In the genomic region with DNA sequence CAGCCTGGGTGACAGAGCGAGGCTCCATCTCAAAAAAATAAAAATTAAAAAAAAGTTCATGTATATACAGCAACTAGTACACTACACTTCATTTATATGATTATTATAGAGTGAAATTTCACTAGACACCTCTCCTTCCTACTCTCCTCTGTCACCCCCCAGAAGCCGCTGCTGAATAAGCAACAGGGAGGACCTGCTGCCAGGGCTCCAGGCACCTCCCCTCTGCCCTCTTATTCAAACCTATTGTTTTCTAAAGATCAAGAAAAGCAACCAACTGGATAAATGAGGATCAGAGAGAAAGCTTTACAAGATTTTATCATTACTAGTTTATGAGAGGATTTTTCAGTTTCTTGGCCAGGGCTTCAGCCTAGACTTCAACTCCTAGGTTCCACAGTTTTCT, we compare ENCODE assay signal across 26 cellular contexts.
"Had no signal": no experiment of that assay in that cellular context is flagged by ENCODE, and none has a peak within 500 bp of the region (broad histone marks: within the 10 kb centered on the region; RNA-seq: fewer than 3 reads in every experiment).

No MANE protein-coding gene starts in this region.

- H3K4me3 ChIP-seq: adrenal gland, SK-N-MC had no signal

- H3K9me3 ChIP-seq: adrenal gland had no signal

- H3K4me3 Mint-ChIP-seq: activated CD4-positive, alpha-beta memory T cell treated with anti-CD3 and anti-CD28 coated beads, Interleukin-2, amount 10 ng/mL, durations not matched to agents 7 days and 5 days; activated CD4-positive, alpha-beta T cell treated with anti-CD3 and anti-CD28 coated beads for 36 hours; activated naive CD4-positive, alpha-beta T cell treated with anti-CD3 and anti-CD28 coated beads, Interleukin-2, amount 10 ng/mL, durations not matched to agents 7 days and 5 days; activated naive CD8-positive, alpha-beta T cell treated with anti-CD3 and anti-CD28 coated beads, Interleukin-2, amount 10 ng/mL, durations not matched to agents 7 days and 5 days; activated T-cell treated with anti-CD3 and anti-CD28 coated beads, Interleukin-2, amount 50 U/mL, for 72 hours; IgD-negative memory B cell; T-cell had no signal

- H3K27ac ChIP-seq: adrenal gland, SK-N-MC had no signal

- H3K9me3 Mint-ChIP-seq: activated CD4-positive, alpha-beta memory T cell treated with anti-CD3 and anti-CD28 coated beads, Interleukin-2, amount 10 ng/mL, durations not matched to agents 7 days and 5 days; activated naive CD4-positive, alpha-beta T cell treated with anti-CD3 and anti-CD28 coated beads, Interleukin-2, amount 10 ng/mL, durations not matched to agents 7 days and 5 days; activated naive CD8-positive, alpha-beta T cell treated with anti-CD3 and anti-CD28 coated beads, Interleukin-2, amount 10 ng/mL, durations not matched to agents 7 days and 5 days; activated T-cell treated with anti-CD3 and anti-CD28 coated beads, Interleukin-2, amount 50 U/mL, for 72 hours; activated T-helper 2 cell treated with anti-CD3 and anti-CD28 coated beads, Interferon-gamma antibody, Interleukin-2, Interleukin-4, amounts not matched to agents 10 μg/mL and 5 μg/mL and 100 μg/mL, durations not matched to agents 14 hours and 24 hours and 36 hours; IgD-negative memory B cell; T-cell had no signal

- DNase-seq: activated CD4-positive, alpha-beta memory T cell treated with anti-CD3 and anti-CD28 coated beads, Interleukin-2, amount 10 ng/mL, durations not matched to agents 7 days and 5 days; activated CD4-positive, alpha-beta T cell treated with anti-CD3 and anti-CD28 coated beads for 36 hours; activated CD4-positive, alpha-beta T cell treated with anti-CD3 and anti-CD28 coated beads, Interleukin-2, amount 50 U/mL, for 1 hour; activated gamma-delta T cell treated with Interleukin-2 at 50 U/mL for 16 hours; activated naive CD4-positive, alpha-beta T cell treated with anti-CD3 and anti-CD28 coated beads, Interleukin-2, amount 10 ng/mL, durations not matched to agents 7 days and 5 days; activated naive CD8-positive, alpha-beta T cell treated with anti-CD3 and anti-CD28 coated beads, Interleukin-2, amount 10 ng/mL, durations not matched to agents 7 days and 5 days; activated T-cell treated with anti-CD3 and anti-CD28 coated beads for 4 hours; activated T-cell treated with anti-CD3 and anti-CD28 coated beads, Interleukin-2, amount 50 U/mL, for 72 hours; anterior cingulate cortex; KG1; NCI-H1092; NCI-H1417; NCI-H1694; NCI-H2029; NCI-H2107; NCI-H2171 treated with DMSO at 0.1 percent for 48 hours; NCI-H345; NCI-H510A; NCI-H526 treated with DMSO at 0.1 percent for 48 hours; T-cell; T-helper 2 cell; T1000 had no signal

- H3K27me3 ChIP-seq: adrenal gland had no signal

- H3K27me3 Mint-ChIP-seq: activated CD4-positive, alpha-beta memory T cell treated with anti-CD3 and anti-CD28 coated beads, Interleukin-2, amount 10 ng/mL, durations not matched to agents 7 days and 5 days; activated CD4-positive, alpha-beta T cell treated with anti-CD3 and anti-CD28 coated beads for 36 hours; activated naive CD4-positive, alpha-beta T cell treated with anti-CD3 and anti-CD28 coated beads, Interleukin-2, amount 10 ng/mL, durations not matched to agents 7 days and 5 days; activated naive CD8-positive, alpha-beta T cell treated with anti-CD3 and anti-CD28 coated beads, Interleukin-2, amount 10 ng/mL, durations not matched to agents 7 days and 5 days; IgD-negative memory B cell; T-cell had no signal

- H3K27ac Mint-ChIP-seq: activated CD4-positive, alpha-beta memory T cell treated with anti-CD3 and anti-CD28 coated beads, Interleukin-2, amount 10 ng/mL, durations not matched to agents 7 days and 5 days; activated CD4-positive, alpha-beta T cell treated with anti-CD3 and anti-CD28 coated beads for 36 hours; activated naive CD4-positive, alpha-beta T cell treated with anti-CD3 and anti-CD28 coated beads, Interleukin-2, amount 10 ng/mL, durations not matched to agents 7 days and 5 days; activated naive CD8-positive, alpha-beta T cell treated with anti-CD3 and anti-CD28 coated beads, Interleukin-2, amount 10 ng/mL, durations not matched to agents 7 days and 5 days; activated T-helper 2 cell treated with anti-CD3 and anti-CD28 coated beads, Interferon-gamma antibody, Interleukin-2, Interleukin-4, amounts not matched to agents 10 μg/mL and 5 μg/mL and 100 μg/mL, durations not matched to agents 14 hours and 24 hours and 36 hours; IgD-negative memory B cell had no signal

- H3K4me1 ChIP-seq: adrenal gland had no signal
